Comparison of ENCODE assay signal across 19 cellular contexts in the genomic region with DNA sequence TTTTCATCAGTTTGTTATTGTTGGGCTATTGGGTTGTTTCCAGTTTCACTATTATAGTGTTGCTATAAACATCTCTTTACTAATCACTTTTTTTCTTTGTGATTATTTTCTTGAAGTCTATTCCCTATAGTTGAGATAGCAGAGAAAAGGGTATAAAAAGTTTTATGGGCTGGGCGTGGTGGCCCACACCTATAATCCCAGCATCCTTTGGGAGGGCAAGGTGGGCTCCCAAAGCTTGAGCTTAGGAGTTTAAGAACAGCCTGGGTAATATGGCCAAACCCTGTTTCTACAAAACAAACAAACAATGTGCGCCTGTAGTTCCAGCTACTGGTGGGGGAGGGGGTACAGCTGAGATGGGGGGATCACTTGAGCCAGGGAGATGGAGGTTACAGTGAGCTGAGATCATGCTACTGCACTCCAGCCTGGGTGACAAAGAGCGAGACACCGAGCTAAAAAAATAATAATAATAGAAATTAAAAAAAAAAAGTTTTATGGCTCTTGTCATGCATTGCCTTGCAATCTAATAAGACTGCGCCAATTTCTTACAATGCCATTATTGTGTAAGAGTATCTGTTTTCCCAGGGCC. TPM values are rescaled to one million over a fixed set of nuclear protein-coding genes. Genes with fewer than 3 reads are reported as not detected.
DNase-seq lines count a peak whose midpoint lies in the region; ATAC-seq and TF ChIP-seq lines count a peak whose summit lies in the region.
"Had no signal": no experiment of that assay in that cellular context is flagged by ENCODE, and none has a peak within 500 bp of the region (broad histone marks: within the 10 kb centered on the region; RNA-seq: fewer than 3 reads in every experiment).

No MANE protein-coding gene starts in this region.

- DNase-seq in CD4-positive, CD25-positive, alpha-beta regulatory T cell: no peak
- DNase-seq in mesenchymal stem cell (no peak), gastrocnemius medialis (no peak), middle frontal gyrus (ENCODE audit: extremely low spot score, low spot score) (no peak), G401 (ENCODE audit: low spot score) (no peak), activated gamma-delta T cell (lab: John Stamatoyannopoulos, UW) (no peak)
- no peak for DNase-seq in NK-92 treated with Interleukin-12 subunit alpha and Interleukin-12 subunit beta, amount 100 ng/mL, for 24 hours (lab: John Stamatoyannopoulos, UW)
- DNase-seq: ACHN; activated CD4-positive, alpha-beta T cell treated with anti-CD3 and anti-CD28 coated beads, Interleukin-2, amount 50 U/mL, for 48 hours; foreskin melanocyte; left lung; NCI-H510A treated with DMSO at 0.1 percent for 48 hours; SIG-M5 had no signal

- no peak overlapping the region for H3K27ac ChIP-seq in CD4-positive, CD25-positive, alpha-beta regulatory T cell (ENCODE audit: insufficient read depth, low read length, poor library complexity, severe bottlenecking)
- peak overlapping the region; percentile 80 for H3K27ac ChIP-seq in angular gyrus (ENCODE audit: low read depth, low read length)
- H3K27ac ChIP-seq in mesenchymal stem cell (ENCODE audit: low read length, poor library complexity, severe bottlenecking): no peak overlapping the region
- peak overlapping the region; percentile 20 to 72 (median 42) for H3K27ac ChIP-seq in gastrocnemius medialis
- H3K27ac ChIP-seq: cardiac muscle cell, esophagus muscularis mucosa, left lung had no signal

- peaks cover 17% of the 10 kb centered on the region for H3K79me1 ChIP-seq in mesenchymal stem cell (replicated peaks; ENCODE audit: low read length, poor library complexity, severe bottlenecking)

- peak overlapping the region in 2 of 4 donors; percentile 60 to 61 for H3K4me3 Mint-ChIP-seq in CD4-positive, CD25-positive, alpha-beta regulatory T cell
- H3K4me3 Mint-ChIP-seq: activated naive CD4-positive, alpha-beta T cell treated with anti-CD3 and anti-CD28 coated beads, Interleukin-2, amount 50 U/mL, for 24 hours; stimulated activated naive CD8-positive, alpha-beta T cell treated with anti-CD3 and anti-CD28 coated beads, Interleukin-15, Interleukin-2, amounts not matched to agents 100 ng/mL and 50 ng/mL, for 24 hours; type B pancreatic cell had no signal

- H2AK5ac ChIP-seq in mesenchymal stem cell (ENCODE audit: low read length, severe bottlenecking): no peak overlapping the region

- peaks cover 9 to 37% (median 30%) of the 10 kb centered on the region in 4 donors for H3K4me1 Mint-ChIP-seq in CD4-positive, CD25-positive, alpha-beta regulatory T cell

- no peak for TF ChIP-seq POLR2A in gastrocnemius medialis (IDR thresholded peaks at IDR 0.05)

- no peak overlapping the region for H3K4me3 ChIP-seq in CD4-positive, CD25-positive, alpha-beta regulatory T cell (ENCODE audit: low read depth, low read length)
- H3K4me3 ChIP-seq in mesenchymal stem cell (ENCODE audit: insufficient read depth in 1 of 2, low read depth in 1 of 2, low read length in 2 of 2) (no peak overlapping the region), gastrocnemius medialis (no peak overlapping the region)
- H3K4me3 ChIP-seq: cardiac muscle cell, esophagus muscularis mucosa, left lung had no signal

- H3K27ac Mint-ChIP-seq in CD4-positive, CD25-positive, alpha-beta regulatory T cell: peak overlapping the region in 2 of 3 donors; percentile 49 to 62
- H3K27ac Mint-ChIP-seq: activated naive CD4-positive, alpha-beta T cell treated with anti-CD3 and anti-CD28 coated beads, Interleukin-2, amount 50 U/mL, for 24 hours; stimulated activated naive CD8-positive, alpha-beta T cell treated with anti-CD3 and anti-CD28 coated beads, Interleukin-15, Interleukin-2, amounts not matched to agents 100 ng/mL and 50 ng/mL, for 24 hours; type B pancreatic cell had no signal

- H3K27me3 ChIP-seq in CD4-positive, CD25-positive, alpha-beta regulatory T cell (ENCODE audit: control insufficient read depth, insufficient read depth, low read length): no peaks in the 10 kb centered on the region
- H3K27me3 ChIP-seq in mesenchymal stem cell (ENCODE audit: control insufficient read depth in 1 of 2, insufficient read depth in 1 of 2, low read length in 2 of 2): no peaks in the 10 kb centered on the region
- H3K27me3 ChIP-seq in gastrocnemius medialis: no peaks in the 10 kb centered on the region
- H3K27me3 ChIP-seq: cardiac muscle cell, esophagus muscularis mucosa, left lung had no signal

- H2BK5ac ChIP-seq in mesenchymal stem cell (ENCODE audit: low read depth, low read length, poor library complexity, severe bottlenecking): no peak overlapping the region

- H2BK120ac ChIP-seq in mesenchymal stem cell (ENCODE audit: low read depth, low read length): peak overlapping the region; percentile 49

- peaks cover 13% of the 10 kb centered on the region for H3K4me1 ChIP-seq in CD4-positive, CD25-positive, alpha-beta regulatory T cell (ENCODE audit: control insufficient read depth, insufficient read depth, low read length, poor library complexity, severe bottlenecking)
- H3K4me1 ChIP-seq in mesenchymal stem cell (ENCODE audit: control insufficient read depth, insufficient read depth, low read depth, low read length) (peaks cover 9% of the 10 kb centered on the region), gastrocnemius medialis (peaks cover 32 to 38% of the 10 kb centered on the region in 2 donors)

- in situ Hi-C loops in gastrocnemius medialis (cut with MboI; ENCODE audit: low sequenced_read_pairs in 4 of 4): no loop called here
- in situ Hi-C loops in G401 (cut with HindIII; ENCODE audit: low sequenced_read_pairs): no loop called here

- intact Hi-C loops in gastrocnemius medialis (cut with DNase I; ENCODE audit: low total_unique reads): no loop called here

- no peak overlapping the region for H2BK15ac ChIP-seq in mesenchymal stem cell (ENCODE audit: low read depth, poor library complexity, severe bottlenecking)

- no peak overlapping the region for H3K4ac ChIP-seq in mesenchymal stem cell (ENCODE audit: low read depth in 1 of 2, low read length in 2 of 2)

- no peak overlapping the region for H2BK12ac ChIP-seq in mesenchymal stem cell (ENCODE audit: low read length in 2 of 2)

- H3K36me3 Mint-ChIP-seq in CD4-positive, CD25-positive, alpha-beta regulatory T cell: peaks cover 9% of the 10 kb centered on the region

- H3K9me3 Mint-ChIP-seq in CD4-positive, CD25-positive, alpha-beta regulatory T cell: no peaks in the 10 kb centered on the region
- H3K9me3 Mint-ChIP-seq: activated naive CD4-positive, alpha-beta T cell treated with anti-CD3 and anti-CD28 coated beads, Interleukin-2, amount 50 U/mL, for 24 hours; stimulated activated naive CD8-positive, alpha-beta T cell treated with anti-CD3 and anti-CD28 coated beads, Interleukin-15, Interleukin-2, amounts not matched to agents 100 ng/mL and 50 ng/mL, for 24 hours; type B pancreatic cell had no signal

- no peak overlapping the region for H3K18ac ChIP-seq in mesenchymal stem cell (ENCODE audit: low read depth in 1 of 2, low read length in 2 of 2)

- no peak overlapping the region for H3K23ac ChIP-seq in mesenchymal stem cell (ENCODE audit: low read length in 2 of 2)

- H3K27me3 Mint-ChIP-seq in CD4-positive, CD25-positive, alpha-beta regulatory T cell: no peaks in the 10 kb centered on the region
- H3K27me3 Mint-ChIP-seq: activated naive CD4-positive, alpha-beta T cell treated with anti-CD3 and anti-CD28 coated beads, Interleukin-2, amount 50 U/mL, for 24 hours; stimulated activated naive CD8-positive, alpha-beta T cell treated with anti-CD3 and anti-CD28 coated beads, Interleukin-15, Interleukin-2, amounts not matched to agents 100 ng/mL and 50 ng/mL, for 24 hours; type B pancreatic cell had no signal

- H3K9ac ChIP-seq in mesenchymal stem cell (ENCODE audit: low read length): no peak overlapping the region

- H3K4me2 ChIP-seq in mesenchymal stem cell (ENCODE audit: low read length, poor library complexity, severe bottlenecking): peak overlapping the region; percentile 11

- no peak for TF ChIP-seq CTCF in gastrocnemius medialis (IDR thresholded peaks at IDR 0.05 in 4 of 5, conservative IDR thresholded peaks at IDR 0.05 in 1 of 5)

- H3K9me3 ChIP-seq in CD4-positive, CD25-positive, alpha-beta regulatory T cell (ENCODE audit: control insufficient read depth in 2 of 2, low read length in 2 of 2): no peaks in the 10 kb centered on the region
- H3K9me3 ChIP-seq in mesenchymal stem cell (ENCODE audit: control insufficient read depth, low read length): no peaks in the 10 kb centered on the region
- H3K9me3 ChIP-seq in gastrocnemius medialis: no peaks in the 10 kb centered on the region
- H3K9me3 ChIP-seq: esophagus muscularis mucosa, left lung had no signal

- H2AFZ ChIP-seq in mesenchymal stem cell (ENCODE audit: low read depth, low read length): no peak overlapping the region

- H3K36me3 ChIP-seq in CD4-positive, CD25-positive, alpha-beta regulatory T cell (ENCODE audit: control insufficient read depth, insufficient read depth, low read length): peaks cover 4% of the 10 kb centered on the region
- H3K36me3 ChIP-seq in mesenchymal stem cell (ENCODE audit: control insufficient read depth in 1 of 2, insufficient read depth in 2 of 2, low read depth in 1 of 2, low read length in 2 of 2) (peaks cover 7 to 25% of the 10 kb centered on the region in 2 experiments), gastrocnemius medialis (peaks cover 0 to 21% of the 10 kb centered on the region in 2 donors)

- no peak for ATAC-seq in CD4-positive, CD25-positive, alpha-beta regulatory T cell (ENCODE audit: low read depth in 2 of 2)
- no peak for ATAC-seq in gastrocnemius medialis
- ATAC-seq: left lung had no signal

- H3K14ac ChIP-seq in mesenchymal stem cell (ENCODE audit: low read length in 2 of 2): peak overlapping the region in 1 of 2 experiments; percentile 60

- WGBS in mesenchymal stem cell: 96% methylated on average over 3 of the region's 5 CpGs

- H4K91ac ChIP-seq in mesenchymal stem cell (ENCODE audit: low read length): no peak overlapping the region

- H4K8ac ChIP-seq in mesenchymal stem cell (ENCODE audit: low read length): no peak overlapping the region

RNA-seq across cellular contexts. Expression of a gene that starts 3.8 kb away (rescaled TPM):
- total RNA-seq in CD4-positive, CD25-positive, alpha-beta regulatory T cell: 8.8 TPM
- polyA plus RNA-seq in CD4-positive, CD25-positive, alpha-beta regulatory T cell: 10 to 100 TPM in 3 of 4 donors, 1 to 10 TPM in 1; 8.8 to 14.1 (median 12.8) TPM
- 76.1 TPM for polyA plus RNA-seq in mesenchymal stem cell (2013, experiment 1 of 2)
- polyA plus RNA-seq in mesenchymal stem cell (2013, experiment 2 of 2): 72.3 TPM
- total RNA-seq in gastrocnemius medialis: 10 to 100 TPM; 70.5 to 94.7 (median 88.1) TPM
- total RNA-seq in G401 (2014; rRNA removed; shearing (Covaris generic)): 45.4 and 65.8 TPM in 2 replicates

RNA-seq across cellular contexts. Expression of a gene that starts 7.5 kb away (rescaled TPM):
- total RNA-seq in CD4-positive, CD25-positive, alpha-beta regulatory T cell: 20.9 TPM
- 1 to 10 TPM; 3.9 to 6.9 (median 5.4) TPM for polyA plus RNA-seq in CD4-positive, CD25-positive, alpha-beta regulatory T cell
- 15.1 TPM for polyA plus RNA-seq in mesenchymal stem cell (2013, experiment 1 of 2)
- polyA plus RNA-seq in mesenchymal stem cell (2013, experiment 2 of 2): 14.4 TPM
- 10 to 100 TPM; 11.4 to 54.2 (median 15.4) TPM for total RNA-seq in gastrocnemius medialis
- 11.2 and 13.8 TPM in 2 replicates for total RNA-seq in G401 (2014; rRNA removed; shearing (Covaris generic))

RNA-seq across cellular contexts. Expression of a gene that starts 54.7 kb away (rescaled TPM):
- 31.5 TPM for total RNA-seq in CD4-positive, CD25-positive, alpha-beta regulatory T cell
- 1 to 10 TPM; 1.7 to 4.0 (median 3.5) TPM for polyA plus RNA-seq in CD4-positive, CD25-positive, alpha-beta regulatory T cell
- polyA plus RNA-seq in mesenchymal stem cell (2013, experiment 1 of 2): 28.3 TPM
- polyA plus RNA-seq in mesenchymal stem cell (2013, experiment 2 of 2): 25.6 TPM
- total RNA-seq in gastrocnemius medialis: 10 to 100 TPM; 10.9 to 12.7 (median 11.6) TPM
- total RNA-seq in G401 (2014; rRNA removed; shearing (Covaris generic)): 3.1 and 5.8 TPM in 2 replicates

Comparison
In these comparisons a context has a peak if more than half of its experiments do, and no peak if none do; other contexts are left out.
1. H3K27ac ChIP-seq: peak in angular gyrus (single experiment) and gastrocnemius medialis (4 of 4); none in CD4-positive, CD25-positive, alpha-beta regulatory T cell (single experiment) and mesenchymal stem cell (single experiment).